In the genomic region with DNA sequence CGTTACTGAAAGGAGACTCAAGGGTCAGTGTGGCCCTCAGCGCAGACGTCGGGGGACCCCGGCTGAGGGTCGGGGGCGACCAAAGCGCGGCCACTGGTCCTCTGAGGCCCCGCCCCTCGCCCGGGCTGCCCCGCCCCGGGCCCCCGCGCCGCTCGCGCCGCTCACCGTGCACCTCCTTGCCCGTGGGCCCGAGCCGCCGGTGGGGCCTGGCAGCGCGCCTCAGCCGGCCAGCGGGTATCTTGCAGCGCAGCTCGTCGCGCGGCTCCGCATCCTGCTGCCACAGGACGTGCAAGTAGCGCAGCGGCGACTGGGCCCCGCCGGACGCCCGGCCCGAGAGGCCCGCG, we compare ENCODE assay signal across 1 cellular context.
TF ChIP-seq lines count a peak whose summit lies in the region.

No MANE protein-coding gene starts in this region.

TF ChIP-seq in HepG2, 621 proteins besides CTCF, POLR2A, EP300 and RAD21:
- TF ChIP-seq HHEX (CRISPR knock-in tag; IDR thresholded peaks at IDR 0.05): no peak
- TF ChIP-seq FOXO1 (CRISPR knock-in tag; IDR thresholded peaks at IDR 0.05): 0 out of 2 replicates have a peak, but pooled peaks have one; percentile 24
- TF ChIP-seq EZH2 (conservative IDR thresholded peaks at IDR 0.05; ENCODE audit: low read depth, low read length): no peak
- TF ChIP-seq, protein P1, sequence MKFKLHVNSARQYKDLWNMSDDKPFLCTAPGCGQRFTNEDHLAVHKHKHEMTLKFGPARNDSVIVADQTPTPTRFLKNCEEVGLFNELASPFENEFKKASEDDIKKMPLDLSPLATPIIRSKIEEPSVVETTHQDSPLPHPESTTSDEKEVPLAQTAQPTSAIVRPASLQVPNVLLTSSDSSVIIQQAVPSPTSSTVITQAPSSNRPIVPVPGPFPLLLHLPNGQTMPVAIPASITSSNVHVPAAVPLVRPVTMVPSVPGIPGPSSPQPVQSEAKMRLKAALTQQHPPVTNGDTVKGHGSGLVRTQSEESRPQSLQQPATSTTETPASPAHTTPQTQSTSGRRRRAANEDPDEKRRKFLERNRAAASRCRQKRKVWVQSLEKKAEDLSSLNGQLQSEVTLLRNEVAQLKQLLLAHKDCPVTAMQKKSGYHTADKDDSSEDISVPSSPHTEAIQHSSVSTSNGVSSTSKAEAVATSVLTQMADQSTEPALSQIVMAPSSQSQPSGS (CRISPR knock-in tag; IDR thresholded peaks at IDR 0.05): no peak
- no peak for TF ChIP-seq KDM3A (CRISPR knock-in tag; IDR thresholded peaks at IDR 0.05; ENCODE audit: low read depth)
- TF ChIP-seq, protein P2, sequence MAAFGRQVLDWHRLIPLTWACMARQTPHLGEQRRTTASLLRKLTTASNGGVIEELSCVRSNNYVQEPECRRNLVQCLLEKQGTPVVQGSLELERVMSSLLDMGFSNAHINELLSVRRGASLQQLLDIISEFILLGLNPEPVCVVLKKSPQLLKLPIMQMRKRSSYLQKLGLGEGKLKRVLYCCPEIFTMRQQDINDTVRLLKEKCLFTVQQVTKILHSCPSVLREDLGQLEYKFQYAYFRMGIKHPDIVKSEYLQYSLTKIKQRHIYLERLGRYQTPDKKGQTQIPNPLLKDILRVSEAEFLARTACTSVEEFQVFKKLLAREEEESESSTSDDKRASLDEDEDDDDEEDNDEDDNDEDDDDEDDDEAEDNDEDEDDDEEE (CRISPR knock-in tag; IDR thresholded peaks at IDR 0.05): no peak
- TF ChIP-seq BORCS8-MEF2B (CRISPR knock-in tag; IDR thresholded peaks at IDR 0.05): peak; percentile 32; the same call in 1 of the 2 replicates
- no peak for TF ChIP-seq ZNF724P (CRISPR knock-in tag; IDR thresholded peaks at IDR 0.05; ENCODE audit: borderline replicate concordance)
- no peak for TF ChIP-seq MAFK (conservative IDR thresholded peaks at IDR 0.05 in 1 of 2, IDR thresholded peaks at IDR 0.05 in 1 of 2; ENCODE audit: low read length in 2 of 2)
- TF ChIP-seq MAF1 (CRISPR knock-in tag; IDR thresholded peaks at IDR 0.05; ENCODE audit: borderline replicate concordance): no peak
- no peak for TF ChIP-seq ZFP62 (CRISPR knock-in tag; IDR thresholded peaks at IDR 0.05)
- peak; percentile 36 for TF ChIP-seq AGO1 (IDR thresholded peaks at IDR 0.05; ENCODE audit: low read depth, low read length, poor library complexity, severe bottlenecking)
- TF ChIP-seq, protein P3, sequence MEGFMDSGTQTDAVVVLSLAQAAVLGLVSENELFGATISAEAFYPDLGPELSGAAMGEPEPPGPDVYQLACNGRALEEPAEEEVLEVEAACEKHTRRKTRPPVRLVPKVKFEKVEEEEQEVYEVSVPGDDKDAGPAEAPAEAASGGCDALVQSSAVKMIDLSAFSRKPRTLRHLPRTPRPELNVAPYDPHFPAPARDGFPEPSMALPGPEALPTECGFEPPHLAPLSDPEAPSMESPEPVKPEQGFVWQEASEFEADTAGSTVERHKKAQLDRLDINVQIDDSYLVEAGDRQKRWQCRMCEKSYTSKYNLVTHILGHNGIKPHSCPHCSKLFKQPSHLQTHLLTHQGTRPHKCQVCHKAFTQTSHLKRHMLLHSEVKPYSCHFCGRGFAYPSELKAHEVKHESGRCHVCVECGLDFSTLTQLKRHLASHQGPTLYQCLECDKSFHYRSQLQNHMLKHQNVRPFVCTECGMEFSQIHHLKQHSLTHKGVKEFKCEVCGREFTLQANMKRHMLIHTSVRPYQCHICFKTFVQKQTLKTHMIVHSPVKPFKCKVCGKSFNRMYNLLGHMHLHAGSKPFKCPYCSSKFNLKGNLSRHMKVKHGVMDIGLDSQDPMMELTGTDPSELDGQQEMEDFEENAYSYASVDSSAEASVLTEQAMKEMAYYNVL (CRISPR knock-in tag; IDR thresholded peaks at IDR 0.05; ENCODE audit: borderline replicate concordance): peak; percentile 4; the same call in 1 of the 2 replicates
- TF ChIP-seq SMARCC2 (IDR thresholded peaks at IDR 0.05): no peak
- no peak for TF ChIP-seq ZSCAN31 (CRISPR knock-in tag; IDR thresholded peaks at IDR 0.05; ENCODE audit: low read depth)
- 0 out of 2 replicates have a peak, but pooled peaks have one; percentile 49 for TF ChIP-seq ZNF431 (CRISPR knock-in tag; IDR thresholded peaks at IDR 0.05; ENCODE audit: borderline replicate concordance, low read depth)
- TF ChIP-seq ZNF747 (CRISPR knock-in tag; IDR thresholded peaks at IDR 0.05; ENCODE audit: borderline replicate concordance): 0 out of 2 replicates have a peak, but pooled peaks have one; percentile 21
- peak; percentile 25; the same call in 1 of the 2 replicates for TF ChIP-seq HOXA3 (CRISPR knock-in tag; IDR thresholded peaks at IDR 0.05)
- TF ChIP-seq ZIK1 (CRISPR knock-in tag; IDR thresholded peaks at IDR 0.05; ENCODE audit: borderline replicate concordance, low read depth): peak; percentile 41
- TF ChIP-seq ZNF563 (CRISPR knock-in tag; IDR thresholded peaks at IDR 0.05): peak; percentile 70; the same call in 1 of the 2 replicates
- TF ChIP-seq POLR2G (IDR thresholded peaks at IDR 0.05; ENCODE audit: low read depth, low read length): 0 out of 2 replicates have a peak, but pooled peaks have one; percentile 34
- TF ChIP-seq, protein P4, sequence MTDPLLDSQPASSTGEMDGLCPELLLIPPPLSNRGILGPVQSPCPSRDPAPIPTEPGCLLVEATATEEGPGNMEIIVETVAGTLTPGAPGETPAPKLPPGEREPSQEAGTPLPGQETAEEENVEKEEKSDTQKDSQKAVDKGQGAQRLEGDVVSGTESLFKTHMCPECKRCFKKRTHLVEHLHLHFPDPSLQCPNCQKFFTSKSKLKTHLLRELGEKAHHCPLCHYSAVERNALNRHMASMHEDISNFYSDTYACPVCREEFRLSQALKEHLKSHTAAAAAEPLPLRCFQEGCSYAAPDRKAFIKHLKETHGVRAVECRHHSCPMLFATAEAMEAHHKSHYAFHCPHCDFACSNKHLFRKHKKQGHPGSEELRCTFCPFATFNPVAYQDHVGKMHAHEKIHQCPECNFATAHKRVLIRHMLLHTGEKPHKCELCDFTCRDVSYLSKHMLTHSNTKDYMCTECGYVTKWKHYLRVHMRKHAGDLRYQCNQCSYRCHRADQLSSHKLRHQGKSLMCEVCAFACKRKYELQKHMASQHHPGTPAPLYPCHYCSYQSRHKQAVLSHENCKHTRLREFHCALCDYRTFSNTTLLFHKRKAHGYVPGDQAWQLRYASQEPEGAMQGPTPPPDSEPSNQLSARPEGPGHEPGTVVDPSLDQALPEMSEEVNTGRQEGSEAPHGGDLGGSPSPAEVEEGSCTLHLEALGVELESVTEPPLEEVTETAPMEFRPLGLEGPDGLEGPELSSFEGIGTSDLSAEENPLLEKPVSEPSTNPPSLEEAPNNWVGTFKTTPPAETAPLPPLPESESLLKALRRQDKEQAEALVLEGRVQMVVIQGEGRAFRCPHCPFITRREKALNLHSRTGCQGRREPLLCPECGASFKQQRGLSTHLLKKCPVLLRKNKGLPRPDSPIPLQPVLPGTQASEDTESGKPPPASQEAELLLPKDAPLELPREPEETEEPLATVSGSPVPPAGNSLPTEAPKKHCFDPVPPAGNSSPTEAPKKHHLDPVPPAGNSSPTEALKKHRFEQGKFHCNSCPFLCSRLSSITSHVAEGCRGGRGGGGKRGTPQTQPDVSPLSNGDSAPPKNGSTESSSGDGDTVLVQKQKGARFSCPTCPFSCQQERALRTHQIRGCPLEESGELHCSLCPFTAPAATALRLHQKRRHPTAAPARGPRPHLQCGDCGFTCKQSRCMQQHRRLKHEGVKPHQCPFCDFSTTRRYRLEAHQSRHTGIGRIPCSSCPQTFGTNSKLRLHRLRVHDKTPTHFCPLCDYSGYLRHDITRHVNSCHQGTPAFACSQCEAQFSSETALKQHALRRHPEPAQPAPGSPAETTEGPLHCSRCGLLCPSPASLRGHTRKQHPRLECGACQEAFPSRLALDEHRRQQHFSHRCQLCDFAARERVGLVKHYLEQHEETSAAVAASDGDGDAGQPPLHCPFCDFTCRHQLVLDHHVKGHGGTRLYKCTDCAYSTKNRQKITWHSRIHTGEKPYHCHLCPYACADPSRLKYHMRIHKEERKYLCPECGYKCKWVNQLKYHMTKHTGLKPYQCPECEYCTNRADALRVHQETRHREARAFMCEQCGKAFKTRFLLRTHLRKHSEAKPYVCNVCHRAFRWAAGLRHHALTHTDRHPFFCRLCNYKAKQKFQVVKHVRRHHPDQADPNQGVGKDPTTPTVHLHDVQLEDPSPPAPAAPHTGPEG (CRISPR knock-in tag; IDR thresholded peaks at IDR 0.05): no peak
- no peak for TF ChIP-seq SMAD3 (CRISPR knock-in tag; IDR thresholded peaks at IDR 0.05)
- TF ChIP-seq ZNF878 (CRISPR knock-in tag; IDR thresholded peaks at IDR 0.05): no peak
- no peak for TF ChIP-seq ZSCAN25 (CRISPR knock-in tag; IDR thresholded peaks at IDR 0.05)
- no peak for TF ChIP-seq TRIM24 (CRISPR knock-in tag; IDR thresholded peaks at IDR 0.05)
- 0 out of 2 replicates have a peak, but pooled peaks have one; percentile 35 for TF ChIP-seq ZNF468 (CRISPR knock-in tag; IDR thresholded peaks at IDR 0.05)
- TF ChIP-seq ARNT2 (CRISPR knock-in tag; IDR thresholded peaks at IDR 0.05; ENCODE audit: low read depth): no peak
- 0 out of 2 replicates have a peak, but pooled peaks have one; percentile 3 for TF ChIP-seq RFXANK (CRISPR knock-in tag; IDR thresholded peaks at IDR 0.05)
- TF ChIP-seq DMAP1 (CRISPR knock-in tag; IDR thresholded peaks at IDR 0.05): peak; percentile 8; the same call in 1 of the 2 replicates
